In genomic region chr6:123497025-123497424, GRCh38 we compare ENCODE assay signal across 3 cellular contexts.
TF ChIP-seq lines count a peak whose summit lies in the region.

No MANE protein-coding gene starts in this region.

TF ChIP-seq in GM23338, 12 proteins besides CTCF, POLR2A, EP300 and RAD21 (continued from another document):
- TF ChIP-seq ETS1 (IDR thresholded peaks at IDR 0.05) (no peak), EZH2phosphoT487 (IDR thresholded peaks at IDR 0.05; ENCODE audit: unreplicated experiment) (no peak)

TF ChIP-seq in HEK293T, 16 proteins besides CTCF, POLR2A, EP300 and RAD21 (continued from another document):
- peak; percentile 18; the same call in 1 of the 2 replicates for TF ChIP-seq PKNOX1 (IDR thresholded peaks at IDR 0.05)

TF ChIP-seq in neural cell, 6 proteins besides CTCF, POLR2A, EP300 and RAD21 (continued from another document):
- TF ChIP-seq REST (IDR thresholded peaks at IDR 0.05; ENCODE audit: borderline replicate concordance): no peak
TF ChIP-seq in neural cell: peak in this region for 1.
